In the genomic region with DNA sequence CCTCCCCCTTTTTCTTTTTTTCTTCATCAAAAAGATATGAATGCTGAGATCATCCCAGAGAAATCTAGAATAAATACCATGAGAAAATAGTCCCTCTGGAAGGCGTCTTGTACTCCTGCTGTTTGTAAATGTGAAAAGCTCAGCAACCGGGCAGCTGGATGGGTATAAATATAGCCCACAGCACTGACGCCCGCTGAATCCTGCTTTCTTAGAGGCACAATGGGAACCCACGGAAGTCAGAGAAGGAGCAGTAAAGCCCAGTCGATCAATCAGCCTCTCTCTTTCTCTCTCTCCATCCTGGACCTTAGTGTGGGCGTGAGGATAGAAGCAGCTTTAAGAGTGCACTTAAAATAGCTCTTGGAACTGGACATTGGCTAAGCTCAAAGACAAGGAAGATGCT, we compare ENCODE assay signal across 15 cellular contexts.
DNase-seq lines count a peak whose midpoint lies in the region; ATAC-seq and TF ChIP-seq lines count a peak whose summit lies in the region.
"Had no signal": no experiment of that assay in that cellular context is flagged by ENCODE, and none has a peak within 500 bp of the region (broad histone marks: within the 10 kb centered on the region; RNA-seq: fewer than 3 reads in every experiment).

No MANE protein-coding gene starts in this region.

- H3K4me2 ChIP-seq in Loucy (ENCODE audit: low read depth, low read length, poor library complexity, severe bottlenecking): no peak overlapping the region

- intact Hi-C loops in dendritic cell treated with granulocyte-macrophage colony-stimulating factor and Interleukin-4, amounts not matched to agents 40 ng/mL and 50 ng/mL, for 4 days (cut with micrococcal nuclease): no loop called here

- peak overlapping the region; percentile 89 for H3K27ac Mint-ChIP-seq in dendritic cell treated with granulocyte-macrophage colony-stimulating factor and Interleukin-4, amounts not matched to agents 40 ng/mL and 50 ng/mL, for 4 days
- no peak overlapping the region for H3K27ac Mint-ChIP-seq in activated CD4-positive, alpha-beta T cell treated with anti-CD3 and anti-CD28 coated beads, Interleukin-2, amount 10 ng/mL, durations not matched to agents 7 days and 5 days
- H3K27ac Mint-ChIP-seq: H9; T-helper 1 cell treated with Interleukin-12 subunit alpha and Interleukin-12 subunit beta and Interleukin-4 antibody, amounts not matched to agents 30 μg/mL and 1 μg/mL, for 36 hours had no signal

- ATAC-seq in activated T-cell treated with anti-CD3 and anti-CD28 coated beads, Interleukin-2, amount 50 U/mL, for 4 hours: no peak
- ATAC-seq in HG03139 (IDR thresholded peaks at IDR 0.05; ENCODE audit: unreplicated experiment) (no peak), HG02973 (IDR thresholded peaks at IDR 0.05; ENCODE audit: unreplicated experiment) (no peak)
- ATAC-seq: K562, lower lobe of right lung had no signal

- no peak overlapping the region for H2AFZ ChIP-seq in Loucy (ENCODE audit: low read length)

- peaks cover 20% of the 10 kb centered on the region for H3K36me3 ChIP-seq in Loucy (ENCODE audit: insufficient read depth, low read length)
- H3K36me3 ChIP-seq in mesodermal cell (ENCODE audit: control insufficient read depth, insufficient read depth, low read length): peaks cover 4% of the 10 kb centered on the region
- H3K36me3 ChIP-seq in skeletal muscle tissue (ENCODE audit: control insufficient read depth in 3 of 3, insufficient read depth in 3 of 3, low read length in 3 of 3): no peaks in the 10 kb centered on the region
- H3K36me3 ChIP-seq: lower lobe of right lung had no signal

- H3K4me1 ChIP-seq in Loucy (ENCODE audit: insufficient read depth, low read length, poor library complexity, severe bottlenecking) (peaks cover 67% of the 10 kb centered on the region), mesodermal cell (ENCODE audit: control insufficient read depth, insufficient read depth, low read length, poor library complexity, severe bottlenecking) (peaks cover 61% of the 10 kb centered on the region), skeletal muscle tissue (ENCODE audit: control insufficient read depth in 3 of 3, insufficient read depth in 3 of 3, low read length in 3 of 3) (peaks cover 44 to 63% (median 50%) of the 10 kb centered on the region in 3 donors)

- H3K9me2 ChIP-seq in Loucy (replicated peaks; ENCODE audit: low read depth, low read length): no peaks in the 10 kb centered on the region

- no peak for DNase-seq in activated T-cell treated with anti-CD3 and anti-CD28 coated beads, Interleukin-2, amount 50 U/mL, for 4 hours
- no peak for DNase-seq in activated CD4-positive, alpha-beta T cell treated with anti-CD3 and anti-CD28 coated beads, Interleukin-2, amount 10 ng/mL, durations not matched to agents 7 days and 5 days
- DNase-seq: activated effector memory CD4-positive, alpha-beta T cell treated with anti-CD3 and anti-CD28 coated beads, Interleukin-2, amount 50 U/mL, for 16 hours; cortex of kidney; H9; lower lobe of right lung; NCI-H2081 had no signal

- H4K20me1 ChIP-seq in Loucy (ENCODE audit: insufficient read depth, low read length, poor library complexity, severe bottlenecking): no peaks in the 10 kb centered on the region

- H3K9me3 ChIP-seq in Loucy (ENCODE audit: insufficient read depth, low read depth, low read length): no peaks in the 10 kb centered on the region
- no peaks in the 10 kb centered on the region for H3K9me3 ChIP-seq in mesodermal cell (ENCODE audit: control insufficient read depth, low read length)
- H3K9me3 ChIP-seq in skeletal muscle tissue (ENCODE audit: control insufficient read depth in 3 of 3, low read length in 3 of 3): no peaks in the 10 kb centered on the region
- H3K9me3 ChIP-seq: lower lobe of right lung had no signal

- no peak for TF ChIP-seq CTCF in Loucy (conservative IDR thresholded peaks at IDR 0.05; ENCODE audit: low read length)

- POLR2A ChIA-PET in activated CD4-positive, alpha-beta T cell treated with anti-CD3 and anti-CD28 coated beads, Interleukin-2, amount 10 ng/mL, durations not matched to agents 7 days and 5 days (lab: Charles Lee): no interaction called here

- H3K36me3 Mint-ChIP-seq in dendritic cell treated with granulocyte-macrophage colony-stimulating factor and Interleukin-4, amounts not matched to agents 40 ng/mL and 50 ng/mL, for 4 days (ENCODE audit: low read depth): peaks cover 78% of the 10 kb centered on the region
- H3K36me3 Mint-ChIP-seq in activated T-cell treated with anti-CD3 and anti-CD28 coated beads, Interleukin-2, amount 50 U/mL, for 4 hours (ENCODE audit: insufficient read depth): peaks cover 28% of the 10 kb centered on the region
- H3K36me3 Mint-ChIP-seq in activated CD4-positive, alpha-beta T cell treated with anti-CD3 and anti-CD28 coated beads, Interleukin-2, amount 10 ng/mL, durations not matched to agents 7 days and 5 days (ENCODE audit: low read depth): peaks cover 39% of the 10 kb centered on the region

- no peaks in the 10 kb centered on the region for H3K9me3 Mint-ChIP-seq in dendritic cell treated with granulocyte-macrophage colony-stimulating factor and Interleukin-4, amounts not matched to agents 40 ng/mL and 50 ng/mL, for 4 days
- no peaks in the 10 kb centered on the region for H3K9me3 Mint-ChIP-seq in activated T-cell treated with anti-CD3 and anti-CD28 coated beads, Interleukin-2, amount 50 U/mL, for 4 hours
- H3K9me3 Mint-ChIP-seq in activated CD4-positive, alpha-beta T cell treated with anti-CD3 and anti-CD28 coated beads, Interleukin-2, amount 10 ng/mL, durations not matched to agents 7 days and 5 days: peaks cover 5% of the 10 kb centered on the region
- H3K9me3 Mint-ChIP-seq: H9; T-helper 1 cell treated with Interleukin-12 subunit alpha and Interleukin-12 subunit beta and Interleukin-4 antibody, amounts not matched to agents 30 μg/mL and 1 μg/mL, for 36 hours had no signal

- no peaks in the 10 kb centered on the region for H3K27me3 Mint-ChIP-seq in dendritic cell treated with granulocyte-macrophage colony-stimulating factor and Interleukin-4, amounts not matched to agents 40 ng/mL and 50 ng/mL, for 4 days
- H3K27me3 Mint-ChIP-seq in activated T-cell treated with anti-CD3 and anti-CD28 coated beads, Interleukin-2, amount 50 U/mL, for 4 hours (ENCODE audit: low read depth): no peaks in the 10 kb centered on the region
- H3K27me3 Mint-ChIP-seq in activated CD4-positive, alpha-beta T cell treated with anti-CD3 and anti-CD28 coated beads, Interleukin-2, amount 10 ng/mL, durations not matched to agents 7 days and 5 days: no peaks in the 10 kb centered on the region

- peaks cover 87% of the 10 kb centered on the region for H3K79me2 ChIP-seq in Loucy (ENCODE audit: insufficient read depth, low read length)

- H3K9ac ChIP-seq in Loucy (ENCODE audit: low read depth, low read length, poor library complexity, severe bottlenecking) (peak overlapping the region; percentile 52), skeletal muscle tissue (ENCODE audit: low read depth in 1 of 3, low read length in 3 of 3) (peak overlapping the region; percentile 74 to 90 (median 88))

- 100% methylated on average over 2 of the region's 7 CpGs for WGBS in mesodermal cell (ENCODE audit: insufficient coverage in 2 of 2), 2 experiments

- no peak overlapping the region for H3K4me3 ChIP-seq in Loucy (ENCODE audit: low read length, poor library complexity, severe bottlenecking)
- H3K4me3 ChIP-seq in mesodermal cell (ENCODE audit: extremely low read depth, insufficient read depth, low read length, poor library complexity, severe bottlenecking): no peak overlapping the region
- peak overlapping the region; percentile 54 to 66 (median 66) for H3K4me3 ChIP-seq in skeletal muscle tissue (ENCODE audit: low read length in 3 of 3)
- H3K4me3 ChIP-seq: K562, lower lobe of right lung had no signal

- H3K4me3 Mint-ChIP-seq in dendritic cell treated with granulocyte-macrophage colony-stimulating factor and Interleukin-4, amounts not matched to agents 40 ng/mL and 50 ng/mL, for 4 days: no peak overlapping the region
- no peak overlapping the region for H3K4me3 Mint-ChIP-seq in activated T-cell treated with anti-CD3 and anti-CD28 coated beads, Interleukin-2, amount 50 U/mL, for 4 hours
- H3K4me3 Mint-ChIP-seq in activated CD4-positive, alpha-beta T cell treated with anti-CD3 and anti-CD28 coated beads, Interleukin-2, amount 10 ng/mL, durations not matched to agents 7 days and 5 days: no peak overlapping the region
- H3K4me3 Mint-ChIP-seq: H9; T-helper 1 cell treated with Interleukin-12 subunit alpha and Interleukin-12 subunit beta and Interleukin-4 antibody, amounts not matched to agents 30 μg/mL and 1 μg/mL, for 36 hours had no signal

- CTCF ChIA-PET in activated CD4-positive, alpha-beta T cell treated with anti-CD3 and anti-CD28 coated beads, Interleukin-2, amount 10 ng/mL, durations not matched to agents 7 days and 5 days (lab: Charles Lee): interaction anchor here (1.1 to 1.4 kb wide), 4 partner anchors 11 to 164 kb away, joined by 3 to 4 read pairs (median 3); no protein-coding TSS in a partner anchor

- peak overlapping the region; percentile 0 for H3K27ac ChIP-seq in mesodermal cell (ENCODE audit: low read depth, low read length, severe bottlenecking)
- H3K27ac ChIP-seq in skeletal muscle tissue (ENCODE audit: low read depth, low read length): peak overlapping the region; percentile 92
- H3K27ac ChIP-seq: lower lobe of right lung had no signal

- H3K4me1 Mint-ChIP-seq in dendritic cell treated with granulocyte-macrophage colony-stimulating factor and Interleukin-4, amounts not matched to agents 40 ng/mL and 50 ng/mL, for 4 days (ENCODE audit: low read depth): peaks cover 94% of the 10 kb centered on the region
- H3K4me1 Mint-ChIP-seq in activated T-cell treated with anti-CD3 and anti-CD28 coated beads, Interleukin-2, amount 50 U/mL, for 4 hours (ENCODE audit: low read depth): peaks cover 36% of the 10 kb centered on the region
- peaks cover 15% of the 10 kb centered on the region for H3K4me1 Mint-ChIP-seq in activated CD4-positive, alpha-beta T cell treated with anti-CD3 and anti-CD28 coated beads, Interleukin-2, amount 10 ng/mL, durations not matched to agents 7 days and 5 days

- H3F3A ChIP-seq in Loucy (ENCODE audit: low read depth): peaks cover 19% of the 10 kb centered on the region

- H3K27me3 ChIP-seq in Loucy (ENCODE audit: insufficient read depth, low read length, poor library complexity, severe bottlenecking) (no peaks in the 10 kb centered on the region), skeletal muscle tissue (ENCODE audit: control insufficient read depth in 3 of 3, insufficient read depth in 3 of 3, low read length in 3 of 3) (no peaks in the 10 kb centered on the region)

Comparison
In these comparisons a context has a peak if more than half of its experiments do, and no peak if none do; other contexts are left out.
1. H3K4me3 ChIP-seq: peak in skeletal muscle tissue (3 of 3); none in Loucy (single experiment) and mesodermal cell (single experiment).